27 cellular contexts compared by ENCODE assay signal in the genomic region with DNA sequence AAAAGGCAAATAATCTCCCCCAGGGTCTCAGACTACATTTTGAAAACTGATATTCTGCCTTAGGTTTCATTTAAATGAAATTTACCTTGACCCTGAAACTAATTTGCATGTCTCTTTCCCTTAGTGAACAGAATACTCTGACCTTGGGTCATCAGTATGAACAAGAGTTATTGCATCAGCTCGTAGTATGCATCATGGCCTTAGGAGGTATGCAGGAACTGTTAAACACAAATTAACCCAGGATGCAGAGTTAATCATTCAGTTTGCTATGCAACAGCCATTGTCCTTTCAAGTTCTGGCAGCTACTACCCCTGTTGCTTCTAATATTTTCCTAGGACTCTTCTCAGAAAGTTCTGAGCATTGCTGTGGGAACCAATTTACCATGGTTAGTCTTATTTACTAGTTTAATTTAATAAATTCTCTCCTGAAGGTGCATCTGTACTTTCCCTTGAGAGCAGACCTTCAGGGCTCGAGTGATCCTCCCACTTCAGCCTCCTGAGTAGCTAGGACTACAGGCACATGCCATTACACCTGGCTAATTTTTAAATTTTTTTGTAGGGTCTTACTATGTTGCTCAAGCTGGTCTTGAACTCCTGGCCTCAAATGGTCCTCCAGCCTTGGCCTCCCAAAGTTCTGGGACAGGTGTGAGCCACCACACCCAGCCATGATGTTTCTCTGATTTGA.
DNase-seq lines count a peak whose midpoint lies in the region; ATAC-seq, FAIRE-seq and TF ChIP-seq lines count a peak whose summit lies in the region.
"Had no signal": no experiment of that assay in that cellular context is flagged by ENCODE, and none has a peak within 500 bp of the region (broad histone marks: within the 10 kb centered on the region; RNA-seq: fewer than 3 reads in every experiment).

No MANE protein-coding gene starts in this region.

- no peak overlapping the region; the same call in 1 of the 2 replicates for H3K27ac Mint-ChIP-seq in WTC11
- no peak overlapping the region for H3K27ac Mint-ChIP-seq in endodermal cell
- H3K27ac Mint-ChIP-seq: B cell; stimulated activated naive CD8-positive, alpha-beta T cell treated with anti-CD3 and anti-CD28 coated beads, Interleukin-15, amount 100 ng/mL, for 72 hours had no signal

- H3K27me3 Mint-ChIP-seq in WTC11 (ENCODE audit: low read depth) (no peaks in the 10 kb centered on the region), endodermal cell (ENCODE audit: insufficient read depth) (no peaks in the 10 kb centered on the region)
- H3K27me3 Mint-ChIP-seq: B cell; stimulated activated naive CD8-positive, alpha-beta T cell treated with anti-CD3 and anti-CD28 coated beads, Interleukin-15, amount 100 ng/mL, for 72 hours had no signal

- H3K4me2 ChIP-seq in A549: 0 out of 3 replicates have a peak overlapping the region, but pooled peaks have one; percentile 2
- H3K4me2 ChIP-seq: KMS-11 had no signal

- POLR2A ChIA-PET in A549 (lab: Yijun Ruan, JAX): no interaction called here
- POLR2A ChIA-PET in WTC11 (lab: Charles Lee): no interaction called here

- H3K27ac ChIP-seq in A549 (peak overlapping the region in 1 of 2 experiments; percentile 21; a peak in 1 of 6 replicates), foreskin keratinocyte (no peak overlapping the region), right cardiac atrium (ENCODE audit: low read length) (no peak overlapping the region), endodermal cell (ENCODE audit: low read depth, low read length) (no peak overlapping the region)
- H3K27ac ChIP-seq: esophagus squamous epithelium, KMS-11, left ventricle myocardium inferior, parathyroid adenoma, right lobe of liver, tibial artery had no signal

- H3K9ac ChIP-seq in endodermal cell (ENCODE audit: extremely low read depth, low read length, poor library complexity, severe bottlenecking): no peak overlapping the region
- H3K9ac ChIP-seq: KMS-11, parathyroid adenoma had no signal

- no peak for TF ChIP-seq EP300 in A549 (IDR thresholded peaks at IDR 0.05)

- no peak for TF ChIP-seq POLR2A in A549 (IDR thresholded peaks at IDR 0.05; ENCODE audit: low read length)

- no peaks in the 10 kb centered on the region for H3K36me3 ChIP-seq in endodermal cell (ENCODE audit: control insufficient read depth, insufficient read depth, low read length)
- H3K36me3 ChIP-seq: esophagus squamous epithelium, left ventricle myocardium inferior, right lobe of liver, tibial artery had no signal

- H3K36me3 Mint-ChIP-seq in WTC11: no peaks in the 10 kb centered on the region
- peaks cover 2% of the 10 kb centered on the region for H3K36me3 Mint-ChIP-seq in endodermal cell (ENCODE audit: low read depth)

- H3K9me3 Mint-ChIP-seq in WTC11 (peaks cover 4% of the 10 kb centered on the region), endodermal cell (no peaks in the 10 kb centered on the region)

- H3K4me3 ChIP-seq in A549 (no peak overlapping the region), right cardiac atrium (ENCODE audit: low read length) (no peak overlapping the region), endodermal cell (ENCODE audit: low read length) (no peak overlapping the region)
- H3K4me3 ChIP-seq: esophagus squamous epithelium, left ventricle myocardium inferior, right lobe of liver, tibial artery had no signal

- DNase-seq in A549 (ENCODE audit: low read depth in 1 of 2, low spot score in 1 of 2) (peak in 1 of 2 experiments; percentile 19), HK-2 (ENCODE audit: unreplicated experiment) (peak; percentile 4), WTC11 (ENCODE audit: low spot score) (no peak), foreskin keratinocyte (peak; percentile 46 to 72), right cardiac atrium (no peak), endodermal cell (no peak)
- DNase-seq in activated naive CD4-positive, alpha-beta T cell treated with Interleukin-2 at 50 U/mL for 16 hours: no peak
- DNase-seq: 8988T; activated naive CD4-positive, alpha-beta T cell treated with anti-CD3 and anti-CD28 coated beads, Interleukin-2, amount 50 U/mL, for 16 hours; activated T-cell treated with anti-CD3 and anti-CD28 coated beads, Interleukin-2, amount 50 U/mL, for 48 hours; COR-L47; effector CD4-positive, alpha-beta T cell; esophagus squamous epithelium; glutamatergic neuron; left ventricle myocardium inferior; NCI-H187; NCI-H774; right lobe of liver; Right ventricle myocardium superior; stimulated activated naive CD8-positive, alpha-beta T cell treated with anti-CD3 and anti-CD28 coated beads, Interleukin-15, amount 100 ng/mL, for 72 hours; tibial artery had no signal

- H3K4me1 Mint-ChIP-seq in WTC11: 0 out of 2 replicates have a peak, but pooled peaks cover 3% of the 10 kb centered on the region
- H3K4me1 Mint-ChIP-seq in endodermal cell: no peaks in the 10 kb centered on the region
- H3K4me1 Mint-ChIP-seq: B cell; stimulated activated naive CD8-positive, alpha-beta T cell treated with anti-CD3 and anti-CD28 coated beads, Interleukin-15, amount 100 ng/mL, for 72 hours had no signal

- 47% methylated on average over 2 of the region's 2 CpGs for WGBS in A549 (ENCODE audit: missing lambda C conversion rate)
- 47% methylated on average over 2 of the region's 2 CpGs for WGBS in right cardiac atrium
- WGBS in endodermal cell (ENCODE audit: insufficient coverage in 1 of 2, insufficient read length in 1 of 2), 2 experiments: 44 to 82% methylated on average over 1 to 2 of the region's 2 CpGs

- H3K27me3 ChIP-seq in foreskin keratinocyte: no peaks in the 10 kb centered on the region
- no peaks in the 10 kb centered on the region for H3K27me3 ChIP-seq in right cardiac atrium (ENCODE audit: control insufficient read depth, insufficient read depth)
- no peaks in the 10 kb centered on the region for H3K27me3 ChIP-seq in endodermal cell (ENCODE audit: control insufficient read depth, insufficient read depth, low read length, poor library complexity, severe bottlenecking)
- H3K27me3 ChIP-seq: esophagus squamous epithelium, right lobe of liver, tibial artery had no signal

- ATAC-seq in A549 (no peak), WTC11 (no peak), foreskin keratinocyte (peak; percentile 42), right cardiac atrium (no peak)
- no peak for ATAC-seq in activated CD4-positive, CD25-positive, alpha-beta regulatory T cell treated with anti-CD3 and anti-CD28 coated beads, Interleukin-2, amount 50 U/mL, for 24 hours
- ATAC-seq: stimulated activated naive CD8-positive, alpha-beta T cell treated with anti-CD3 and anti-CD28 coated beads, Interleukin-15, amount 100 ng/mL, for 72 hours had no signal

- H3K4me3 Mint-ChIP-seq in WTC11 (no peak overlapping the region), endodermal cell (no peak overlapping the region)
- H3K4me3 Mint-ChIP-seq: B cell; stimulated activated naive CD8-positive, alpha-beta T cell treated with anti-CD3 and anti-CD28 coated beads, Interleukin-15, amount 100 ng/mL, for 72 hours had no signal

- H3K4me1 ChIP-seq in A549 (no peaks in the 10 kb centered on the region), foreskin keratinocyte (no peaks in the 10 kb centered on the region), right cardiac atrium (ENCODE audit: control insufficient read depth, insufficient read depth, low read length) (no peaks in the 10 kb centered on the region), endodermal cell (ENCODE audit: control insufficient read depth, insufficient read depth, low read length) (no peaks in the 10 kb centered on the region)
- H3K4me1 ChIP-seq: esophagus squamous epithelium, left ventricle myocardium inferior, parathyroid adenoma, right lobe of liver, tibial artery had no signal

- H3K9me3 ChIP-seq in A549 (no peaks in the 10 kb centered on the region), right cardiac atrium (ENCODE audit: control insufficient read depth, low read length) (no peaks in the 10 kb centered on the region), endodermal cell (ENCODE audit: control insufficient read depth, low read length) (no peaks in the 10 kb centered on the region)
- H3K9me3 ChIP-seq: esophagus squamous epithelium, right lobe of liver, tibial artery had no signal

- intact Hi-C loops in right cardiac atrium (cut with DNase I): no loop called here

- no peak for FAIRE-seq in A549 (lab: Jason Lieb, UNC)
- FAIRE-seq: astrocyte, H54 had no signal

- no peak for TF ChIP-seq RAD21 in A549 (conservative IDR thresholded peaks at IDR 0.05 in 1 of 2, IDR thresholded peaks at IDR 0.05 in 1 of 2)

- CTCF ChIA-PET in A549 (lab: Yijun Ruan, JAX): interaction anchor here (2.1 kb wide), 1 partner anchor 12 kb away, joined by 7 read pairs; no protein-coding TSS in a partner anchor
- CTCF ChIA-PET in WTC11 (lab: Charles Lee): no interaction called here

- TF ChIP-seq CTCF in A549 (IDR thresholded peaks at IDR 0.05): no peak
- TF ChIP-seq CTCF in WTC11 (IDR thresholded peaks at IDR 0.05): no peak
- TF ChIP-seq CTCF in foreskin keratinocyte (conservative IDR thresholded peaks at IDR 0.05): no peak
- no peak for TF ChIP-seq CTCF in endodermal cell (conservative IDR thresholded peaks at IDR 0.05)

TF ChIP-seq in A549, 52 proteins besides CTCF, POLR2A, EP300 and RAD21 (continues in another document):
- TF ChIP-seq HDAC2 (IDR thresholded peaks at IDR 0.05): no peak
- TF ChIP-seq EHMT2 (IDR thresholded peaks at IDR 0.05; ENCODE audit: low read depth): no peak
- TF ChIP-seq RARB (CRISPR knock-in tag; IDR thresholded peaks at IDR 0.05): no peak
- TF ChIP-seq GATA3 (IDR thresholded peaks at IDR 0.05; ENCODE audit: borderline replicate concordance): no peak
- TF ChIP-seq EHF (CRISPR knock-in tag; IDR thresholded peaks at IDR 0.05): no peak
- no peak for TF ChIP-seq RNF2 (IDR thresholded peaks at IDR 0.05; ENCODE audit: borderline replicate concordance, low read depth)
- TF ChIP-seq JUNB (IDR thresholded peaks at IDR 0.05): no peak
- no peak for TF ChIP-seq MYC (IDR thresholded peaks at IDR 0.05; ENCODE audit: borderline replicate concordance, low read length)
- TF ChIP-seq FOSB (CRISPR knock-in tag; IDR thresholded peaks at IDR 0.05): no peak
- no peak for TF ChIP-seq KDM1A (IDR thresholded peaks at IDR 0.05; ENCODE audit: low read depth)

TF ChIP-seq in WTC11, 78 proteins besides CTCF, POLR2A, EP300 and RAD21 (continues in another document):
- TF ChIP-seq GABPB1 (CRISPR knock-in tag; IDR thresholded peaks at IDR 0.05): peak; percentile 95
- no peak for TF ChIP-seq MXD4 (CRISPR knock-in tag; IDR thresholded peaks at IDR 0.05; ENCODE audit: borderline replicate concordance)
- TF ChIP-seq, protein P1, sequence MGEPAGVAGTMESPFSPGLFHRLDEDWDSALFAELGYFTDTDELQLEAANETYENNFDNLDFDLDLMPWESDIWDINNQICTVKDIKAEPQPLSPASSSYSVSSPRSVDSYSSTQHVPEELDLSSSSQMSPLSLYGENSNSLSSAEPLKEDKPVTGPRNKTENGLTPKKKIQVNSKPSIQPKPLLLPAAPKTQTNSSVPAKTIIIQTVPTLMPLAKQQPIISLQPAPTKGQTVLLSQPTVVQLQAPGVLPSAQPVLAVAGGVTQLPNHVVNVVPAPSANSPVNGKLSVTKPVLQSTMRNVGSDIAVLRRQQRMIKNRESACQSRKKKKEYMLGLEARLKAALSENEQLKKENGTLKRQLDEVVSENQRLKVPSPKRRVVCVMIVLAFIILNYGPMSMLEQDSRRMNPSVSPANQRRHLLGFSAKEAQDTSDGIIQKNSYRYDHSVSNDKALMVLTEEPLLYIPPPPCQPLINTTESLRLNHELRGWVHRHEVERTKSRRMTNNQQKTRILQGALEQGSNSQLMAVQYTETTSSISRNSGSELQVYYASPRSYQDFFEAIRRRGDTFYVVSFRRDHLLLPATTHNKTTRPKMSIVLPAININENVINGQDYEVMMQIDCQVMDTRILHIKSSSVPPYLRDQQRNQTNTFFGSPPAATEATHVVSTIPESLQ (CRISPR knock-in tag; IDR thresholded peaks at IDR 0.05): no peak

Comparison
In these comparisons a context has a peak if more than half of its experiments do, and no peak if none do; other contexts are left out.
1. DNase-seq: peak in HK-2 (single experiment) and foreskin keratinocyte (2 of 2); none in WTC11 (single experiment), right cardiac atrium (0 of 3), activated naive CD4-positive, alpha-beta T cell treated with Interleukin-2 at 50 U/mL for 16 hours (single experiment) and endodermal cell (single experiment).